Comparison of ENCODE assay signal across 7 cellular contexts in the genomic region with DNA sequence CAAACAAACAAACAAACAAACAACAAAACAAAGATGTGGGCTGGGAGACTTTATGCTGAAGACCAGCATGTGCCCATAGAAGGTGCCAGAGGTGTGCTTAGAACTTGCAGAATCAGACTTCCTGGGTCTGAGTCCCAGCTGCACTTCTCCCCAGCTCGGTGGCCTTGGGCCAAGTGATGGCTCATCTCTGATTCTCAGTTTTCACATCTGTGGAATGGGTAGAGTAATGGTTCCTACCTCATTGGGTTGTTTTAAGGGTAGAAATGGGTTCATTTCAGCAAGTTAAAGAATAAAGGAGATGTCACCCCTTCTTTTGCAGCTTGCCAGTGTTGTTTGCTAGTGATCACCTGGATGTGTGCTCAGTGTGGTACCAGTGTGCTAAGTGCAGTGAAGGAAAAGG. TPM values are rescaled to one million over a fixed set of nuclear protein-coding genes. Genes with fewer than 3 reads are reported as not detected.
"Had no signal": no experiment of that assay in that cellular context is flagged by ENCODE, and none has a peak within 500 bp of the region (broad histone marks: within the 10 kb centered on the region; RNA-seq: fewer than 3 reads in every experiment).

No MANE protein-coding gene starts in this region.

- ATAC-seq: GM23338 had no signal

- H3K4me3 ChIP-seq: GM23338 had no signal

- DNase-seq: H9, HCEC 1CT had no signal

- FAIRE-seq: H1, H54, HTR-8/SVneo had no signal

- H2AFZ ChIP-seq: GM23338 had no signal

- H3K27ac Mint-ChIP-seq: H9, IgD-negative memory B cell had no signal

- H3K4me1 Mint-ChIP-seq: GM23338, IgD-negative memory B cell had no signal

- H3K4me3 Mint-ChIP-seq: GM23338, H9, IgD-negative memory B cell had no signal

- H3K27me3 Mint-ChIP-seq: IgD-negative memory B cell had no signal

- H3K4me2 ChIP-seq: GM23338 had no signal

RNA-seq across cellular contexts. Expression of a gene that starts 10.7 kb away (rescaled TPM):
- polyA plus RNA-seq: IgD-negative memory B cell had no signal
